ENCODE assay signal across 24 cellular contexts in the genomic region with DNA sequence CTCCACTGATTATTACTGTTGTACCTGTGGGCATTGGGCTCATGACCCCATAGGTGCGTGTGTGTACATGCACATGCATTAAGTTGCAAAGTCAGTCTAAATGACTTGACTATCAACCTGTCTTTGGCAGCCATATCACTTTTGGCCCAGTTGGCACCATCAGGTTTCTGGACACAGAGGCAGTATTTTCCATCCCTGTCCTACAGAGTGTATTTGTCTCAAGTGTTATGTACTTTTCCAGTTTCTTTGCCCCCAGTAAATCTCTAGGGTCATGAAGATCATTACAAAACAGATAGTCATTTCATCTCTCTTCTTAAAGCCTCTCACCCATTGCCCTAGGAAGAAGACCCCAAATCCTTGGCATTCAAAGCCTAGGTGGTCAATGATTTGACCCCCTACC.
"Had no signal": no experiment of that assay in that cellular context is flagged by ENCODE, and none has a peak within 500 bp of the region (broad histone marks: within the 10 kb centered on the region; RNA-seq: fewer than 3 reads in every experiment).

No MANE protein-coding gene starts in this region.

- H3K4me2 ChIP-seq: hepatocyte had no signal

- H3K36me3 Mint-ChIP-seq: immature natural killer cell had no signal

- H3K4me3 Mint-ChIP-seq: dendritic cell treated with granulocyte-macrophage colony-stimulating factor and Interleukin-4, amounts not matched to agents 40 ng/mL and 50 ng/mL, for 4 days; effector memory CD8-positive, alpha-beta T cell; endodermal cell; immature natural killer cell; mesothelial cell of epicardium; naive thymus-derived CD4-positive, alpha-beta T cell had no signal

- ATAC-seq: effector memory CD8-positive, alpha-beta T cell; foreskin keratinocyte; gastroesophageal sphincter; left colon; left lobe of liver; lower lobe of right lung; mucosa of descending colon; naive thymus-derived CD4-positive, alpha-beta T cell had no signal

- DNase-seq: colonic mucosa; cortex of kidney; effector CD8-positive, alpha-beta T cell; effector memory CD8-positive, alpha-beta T cell; endodermal cell; foreskin keratinocyte; heart left ventricle; hypothalamus; immature natural killer cell; islet precursor cell; kidney; kidney glomerular epithelial cell; left colon; left ventricle myocardium inferior; lower lobe of right lung; mesenchymal stem cell; mucosa of descending colon; naive thymus-derived CD4-positive, alpha-beta T cell had no signal

- H3K79me2 ChIP-seq: hepatocyte had no signal

- H3K27ac ChIP-seq: colonic mucosa, esophagus muscularis mucosa, foreskin keratinocyte, gastroesophageal sphincter, hepatocyte, left ventricle myocardium inferior, lower lobe of right lung had no signal

- H2AFZ ChIP-seq: hepatocyte had no signal

- H3K27me3 ChIP-seq: colonic mucosa, esophagus muscularis mucosa, foreskin keratinocyte, gastroesophageal sphincter, heart left ventricle, hepatocyte had no signal

- H3K9me3 Mint-ChIP-seq: dendritic cell treated with granulocyte-macrophage colony-stimulating factor and Interleukin-4, amounts not matched to agents 40 ng/mL and 50 ng/mL, for 4 days; effector memory CD8-positive, alpha-beta T cell; endodermal cell; immature natural killer cell had no signal

- H3K4me3 ChIP-seq: colonic mucosa, esophagus muscularis mucosa, gastroesophageal sphincter, heart left ventricle, hepatocyte, left ventricle myocardium inferior, lower lobe of right lung, mucosa of descending colon had no signal

- H3K27me3 Mint-ChIP-seq: dendritic cell treated with granulocyte-macrophage colony-stimulating factor and Interleukin-4, amounts not matched to agents 40 ng/mL and 50 ng/mL, for 4 days; effector memory CD8-positive, alpha-beta T cell; naive thymus-derived CD4-positive, alpha-beta T cell had no signal

- H3K36me3 ChIP-seq: colonic mucosa, esophagus muscularis mucosa, gastroesophageal sphincter, heart left ventricle, left ventricle myocardium inferior, lower lobe of right lung had no signal

- H3K9me3 ChIP-seq: colonic mucosa, esophagus muscularis mucosa, gastroesophageal sphincter, heart left ventricle, left ventricle myocardium inferior, lower lobe of right lung, mucosa of descending colon had no signal

- H3K27ac Mint-ChIP-seq: dendritic cell treated with granulocyte-macrophage colony-stimulating factor and Interleukin-4, amounts not matched to agents 40 ng/mL and 50 ng/mL, for 4 days; effector memory CD8-positive, alpha-beta T cell; endodermal cell; immature natural killer cell; mesothelial cell of epicardium; naive thymus-derived CD4-positive, alpha-beta T cell had no signal
